8 cellular contexts compared by ENCODE assay signal in the genomic region with DNA sequence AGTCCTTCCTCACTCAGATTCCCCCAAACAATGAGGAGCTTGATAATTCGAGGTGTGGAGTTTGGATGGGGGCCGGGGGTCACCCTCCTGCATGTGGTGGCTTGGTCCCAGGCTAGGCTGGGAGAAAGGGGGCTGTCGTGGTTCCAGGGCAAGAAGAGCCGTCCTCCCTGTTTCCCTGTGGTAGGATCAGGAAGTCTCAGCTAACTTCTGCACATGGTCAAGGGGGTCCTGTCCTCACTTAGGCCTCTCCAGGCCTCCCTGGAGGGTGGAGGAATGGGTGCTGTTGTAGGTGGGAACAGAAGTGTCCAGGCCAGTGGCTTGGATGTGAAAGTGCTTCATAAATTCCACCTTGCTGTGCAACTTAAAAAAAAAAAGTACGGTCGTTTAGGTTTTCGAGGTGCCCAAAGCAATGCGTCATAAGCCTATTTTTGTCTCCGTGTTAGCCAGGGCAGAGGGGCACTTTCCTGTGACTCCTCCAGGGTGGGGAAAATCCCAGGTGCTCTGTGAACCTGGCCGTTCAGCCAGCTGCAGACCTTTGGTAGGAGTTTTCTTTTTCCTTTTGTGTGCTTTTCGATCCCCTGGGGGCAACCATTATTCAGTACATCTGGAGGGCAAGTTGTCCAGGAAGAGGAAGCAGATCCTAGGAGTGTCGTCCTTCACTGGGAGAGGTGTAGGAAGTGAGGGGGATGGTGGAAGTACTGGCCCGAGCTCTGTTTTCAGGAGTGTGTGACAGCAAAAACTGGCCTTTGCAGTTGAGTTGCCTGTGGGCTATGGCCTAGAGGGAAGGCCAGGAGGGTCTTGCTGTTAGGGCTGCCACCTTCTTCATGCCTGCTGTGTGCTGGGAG.
DNase-seq lines count a peak whose midpoint lies in the region; ATAC-seq and FAIRE-seq lines count a peak whose summit lies in the region.

No MANE protein-coding gene starts in this region.

- H3K4me1 ChIP-seq in BLaER1 (peaks cover 97% of the 10 kb centered on the region), iPS-18a (ENCODE audit: control insufficient read depth, low read depth, low read length) (peaks cover 65% of the 10 kb centered on the region)

- H3K27ac ChIP-seq in BLaER1 (peak overlapping the region; percentile 91), iPS-18a (ENCODE audit: low read length) (no peak overlapping the region)

- H3K27me3 ChIP-seq in BLaER1: no peaks in the 10 kb centered on the region
- H3K27me3 ChIP-seq in iPS-18a (ENCODE audit: control insufficient read depth, insufficient read depth, low read length): no peaks in the 10 kb centered on the region

- peaks cover 87% of the 10 kb centered on the region for H4K20me1 ChIP-seq in BLaER1

- H3K4me3 ChIP-seq in BLaER1: peak overlapping the region; percentile 42
- H3K4me3 ChIP-seq in iPS-18a (ENCODE audit: low read length): peak overlapping the region; percentile 32

- H3K36me3 ChIP-seq in BLaER1: no peaks in the 10 kb centered on the region
- no peaks in the 10 kb centered on the region for H3K36me3 ChIP-seq in iPS-18a (ENCODE audit: control insufficient read depth, low read depth, low read length)

- H3K9me3 ChIP-seq in BLaER1 (no peaks in the 10 kb centered on the region), iPS-18a (ENCODE audit: control insufficient read depth, low read depth, low read length) (no peaks in the 10 kb centered on the region)

- no peak for FAIRE-seq in urothelium cell line (lab: Jason Lieb, UNC)

- DNase-seq in T-helper 9 cell: peak; percentile 23
- peak; percentile 38 for DNase-seq in urothelium cell line (ENCODE audit: low spot score)
- DNase-seq in globus pallidus (ENCODE audit: low spot score): no peak
- no peak for DNase-seq in AG08396 (ENCODE audit: low spot score)

- peak overlapping the region; percentile 93 for H3K4me2 ChIP-seq in BLaER1

- H3K9ac ChIP-seq in BLaER1 (peak overlapping the region; percentile 74), iPS-18a (ENCODE audit: low read length) (no peak overlapping the region)

- ATAC-seq in GM18858 (IDR thresholded peaks at IDR 0.05; ENCODE audit: unreplicated experiment) (peak; percentile 16), HG03064 (IDR thresholded peaks at IDR 0.05; ENCODE audit: low read depth, unreplicated experiment) (peak; percentile 14)

Comparison
In these comparisons a context has a peak if more than half of its experiments do, and no peak if none do; other contexts are left out.
1. DNase-seq: peak in T-helper 9 cell (single experiment) and urothelium cell line (single experiment); none in globus pallidus (single experiment) and AG08396 (single experiment).